In the genomic region with DNA sequence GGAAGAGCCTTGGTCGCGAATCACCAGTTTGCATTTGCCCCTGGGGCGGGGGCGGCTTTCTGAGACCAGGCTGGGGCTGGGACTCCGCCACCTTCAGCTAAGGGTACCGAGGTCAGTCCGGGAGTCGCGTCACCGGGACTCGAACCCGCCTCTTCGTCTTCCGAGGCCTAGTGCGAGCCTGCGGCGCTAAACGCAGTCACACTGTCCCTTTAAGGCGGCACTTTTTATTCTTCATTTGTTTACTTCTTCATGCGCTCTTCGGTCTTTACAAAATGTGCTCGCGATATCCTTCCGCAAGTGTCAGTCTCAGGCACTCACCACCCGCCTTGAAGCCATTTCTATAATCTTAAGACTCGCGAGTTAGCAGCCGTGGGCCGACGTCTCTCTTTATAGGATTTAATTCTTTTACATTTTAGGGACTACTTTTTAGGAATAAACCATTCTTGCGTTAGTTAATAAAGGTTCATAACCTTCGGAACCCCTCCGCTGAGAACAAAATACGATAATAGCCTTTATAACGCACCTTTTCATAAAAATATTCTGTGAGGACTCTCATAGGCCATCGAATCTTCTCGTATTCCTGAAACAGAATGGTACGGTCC, we compare ENCODE assay signal across 8 cellular contexts. TPM values are rescaled to one million over a fixed set of nuclear protein-coding genes. Genes with fewer than 3 reads are reported as not detected.
A peak's percentile ranks its signal among the peaks of the same experiment; 100 is the strongest.
DNase-seq lines count a peak whose midpoint lies in the region; ATAC-seq and TF ChIP-seq lines count a peak whose summit lies in the region.

No MANE protein-coding gene starts in this region.

- CTCF ChIA-PET in BJ (lab: Yijun Ruan, JAX): interaction anchor here (1.3 to 8.4 kb wide), 7 partner anchors 14 to 83 kb away, joined by 5 to 210 read pairs (median 62); partner anchors contain the start of genes ACBD4, HEXIM2 and PLCD3
- CTCF ChIA-PET in HEK293T (lab: Yijun Ruan, JAX): interaction anchor here (2.7 to 6.1 kb wide), 3 partner anchors 12 to 51 kb away, joined by 39 to 106 read pairs (median 85); partner anchors contain the start of genes ACBD4 and HEXIM2

- POLR2A ChIA-PET in BJ (lab: Charles Lee) (interaction anchor here (0.5 to 5.2 kb wide), 6 partner anchors 11 to 839 kb away, joined by 3 to 66 read pairs (median 9); partner anchors contain the start of genes HEXIM2 and RUNDC3A), HEK293T (lab: Yijun Ruan, JAX) (interaction anchor here (0.6 to 8.6 kb wide), 31 partner anchors 8 to 443 kb away, joined by 3 to 345 read pairs (median 4); partner anchors contain the start of genes ACBD4, FMNL1, HEXIM2 and MAP3K14)

- DNase-seq in BJ (ENCODE audit: low read depth): peak; percentile 73
- peak; percentile 57 for DNase-seq in HEK293T (ENCODE audit: extremely low spot score)
- DNase-seq in NCI-H345 treated with DMSO at 0.1 percent for 48 hours (lab: John Stamatoyannopoulos, UW; ENCODE audit: unreplicated experiment): peak; percentile 82
- DNase-seq in cerebellum (ENCODE audit: low spot score): peak; percentile 78
- peak; percentile 89 for DNase-seq in kidney glomerular epithelial cell (lab: John Stamatoyannopoulos, UW)
- peak; percentile 73 to 75 for DNase-seq in stimulated activated CD4-positive, alpha-beta T cell treated with anti-CD3 and anti-CD28 coated beads, Interleukin-15, amount 100 ng/mL, for 48 hours (ENCODE audit: low read depth in 2 of 2)

- no peaks in the 10 kb centered on the region; the same call in 1 of the 2 replicates for H3K36me3 ChIP-seq in BJ (ENCODE audit: control insufficient read depth, insufficient read depth, low read length)

- no peak for TF ChIP-seq CTCF in BJ (IDR thresholded peaks at IDR 0.05; ENCODE audit: insufficient read depth, low read depth, low read length)

- peak overlapping the region; percentile 58 for H3K4me3 ChIP-seq in BJ (ENCODE audit: low read depth, low read length)

- peak; percentile 42 to 49 for ATAC-seq in activated CD4-positive, CD25-positive, alpha-beta regulatory T cell treated with anti-CD3 and anti-CD28 coated beads, Interleukin-2, amount 50 U/mL, for 24 hours
- ATAC-seq in HG03460 (IDR thresholded peaks at IDR 0.05; ENCODE audit: unreplicated experiment): no peak

- H3K27me3 ChIP-seq in BJ (ENCODE audit: control insufficient read depth, insufficient read depth, low read length): no peaks in the 10 kb centered on the region

TF ChIP-seq in HEK293T, 16 proteins besides CTCF, POLR2A, EP300 and RAD21:
- peak; percentile 98 for TF ChIP-seq NFRKB (IDR thresholded peaks at IDR 0.05)
- peak; percentile 58 for TF ChIP-seq ELF4 (IDR thresholded peaks at IDR 0.05)
- TF ChIP-seq FOXM1 (IDR thresholded peaks at IDR 0.05; ENCODE audit: borderline replicate concordance): peak; percentile 92; the same call in 1 of the 2 replicates
- TF ChIP-seq TARDBP (IDR thresholded peaks at IDR 0.05): 0 out of 2 replicates have a peak, but pooled peaks have one; percentile 48
- no peak; the same call in 1 of the 2 replicates for TF ChIP-seq CTBP1 (IDR thresholded peaks at IDR 0.05; ENCODE audit: borderline replicate concordance)
- no peak for TF ChIP-seq FOXA1 (IDR thresholded peaks at IDR 0.05)
- peak; percentile 91 for TF ChIP-seq BHLHE40 (IDR thresholded peaks at IDR 0.05; ENCODE audit: borderline replicate concordance)
- no peak for TF ChIP-seq SP1 (IDR thresholded peaks at IDR 0.05)
- peak; percentile 91 for TF ChIP-seq PKNOX1 (IDR thresholded peaks at IDR 0.05)
- no peak for TF ChIP-seq HDGF (IDR thresholded peaks at IDR 0.05; ENCODE audit: borderline replicate concordance)
- peak; percentile 98 for TF ChIP-seq FOXK2 (IDR thresholded peaks at IDR 0.05)
- no peak for TF ChIP-seq SUZ12 (IDR thresholded peaks at IDR 0.05)
- TF ChIP-seq LEF1 (IDR thresholded peaks at IDR 0.05; ENCODE audit: borderline replicate concordance): peak; percentile 77; the same call in 1 of the 2 replicates
- TF ChIP-seq ARNT (IDR thresholded peaks at IDR 0.05): no peak
- no peak; the same call in 1 of the 2 replicates for TF ChIP-seq ZNF384 (IDR thresholded peaks at IDR 0.05)
- TF ChIP-seq L3MBTL2 (conservative IDR thresholded peaks at IDR 0.05): peak; percentile 68

RNA-seq across cellular contexts. Expression of gene HEXIM1, which starts 0.6 kb away (rescaled TPM):
- 16.0 and 16.7 TPM in 2 replicates for polyA plus RNA-seq in BJ (2011; rRNA removed)
- polyA minus RNA-seq in BJ (2011; rRNA and poly(A)+ RNA removed): 10.3 and 11.2 TPM in 2 replicates
- 5.4 TPM for total RNA-seq in cerebellum

RNA-seq across cellular contexts. Expression of gene ACBD4, which starts 12.2 kb away (rescaled TPM):
- 5.4 and 7.3 TPM in 2 replicates for polyA plus RNA-seq in BJ (2011; rRNA removed)
- polyA minus RNA-seq in BJ (2011; rRNA and poly(A)+ RNA removed): 3.0 and 4.2 TPM in 2 replicates
- 1.9 TPM for total RNA-seq in cerebellum

RNA-seq across cellular contexts. Expression of gene HEXIM2, which starts 14.0 kb away (rescaled TPM):
- polyA plus RNA-seq in BJ (2011; rRNA removed): 3.9 and 6.3 TPM in 2 replicates
- polyA minus RNA-seq in BJ (2011; rRNA and poly(A)+ RNA removed): 1.8 and 2.3 TPM in 2 replicates
- 4.7 TPM for total RNA-seq in cerebellum

RNA-seq across cellular contexts. Expression of gene PLCD3, which starts 15.4 kb away (rescaled TPM):
- 47.5 and 81.6 TPM in 2 replicates for polyA plus RNA-seq in BJ (2011; rRNA removed)
- 71.6 and 94.8 TPM in 2 replicates for polyA minus RNA-seq in BJ (2011; rRNA and poly(A)+ RNA removed)
- total RNA-seq in cerebellum: 9.5 TPM
